Comparison of ENCODE assay signal across 21 cellular contexts in the genomic region with DNA sequence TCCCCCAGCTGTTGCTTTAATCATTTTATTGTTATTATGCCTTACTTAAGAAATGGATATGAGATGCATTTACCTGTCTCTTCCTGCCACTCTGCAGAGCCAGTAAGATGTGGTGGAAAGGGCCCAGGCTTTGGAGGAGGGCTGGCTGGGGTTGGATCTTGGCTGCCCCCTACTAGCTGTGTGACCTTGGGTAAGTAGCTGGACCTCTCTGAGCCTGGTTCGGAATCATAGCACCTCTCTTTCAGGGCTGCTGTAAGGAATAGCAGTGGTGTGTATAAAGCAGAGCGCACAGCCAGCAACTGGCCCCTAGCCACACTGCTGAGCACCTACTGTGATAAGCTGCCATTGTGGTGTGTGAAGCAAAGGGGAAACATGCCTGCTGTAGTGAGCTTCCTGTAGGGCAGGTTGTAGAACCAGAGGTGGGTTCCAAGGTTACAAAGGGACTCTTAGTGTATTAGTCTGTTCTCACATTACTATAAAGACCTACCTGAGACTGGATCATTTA.
"Had no signal": no experiment of that assay in that cellular context is flagged by ENCODE, and none has a peak within 500 bp of the region (broad histone marks: within the 10 kb centered on the region; RNA-seq: fewer than 3 reads in every experiment).

No MANE protein-coding gene starts in this region.

- ATAC-seq: activated CD4-positive, CD25-positive, alpha-beta regulatory T cell treated with anti-CD3 and anti-CD28 coated beads, Interleukin-2, amount 50 U/mL, for 24 hours; activated CD8-positive, alpha-beta T cell treated with anti-CD3 and anti-CD28 coated beads for 36 hours; activated T-cell treated with anti-CD3 and anti-CD28 coated beads, Interleukin-2, amount 50 U/mL, for 72 hours had no signal

- H3K27ac ChIP-seq: brain microvascular endothelial cell, Peyer's patch, RWPE1 had no signal

- H3K4me1 ChIP-seq: Peyer's patch had no signal

- H3K36me3 ChIP-seq: brain microvascular endothelial cell, Peyer's patch had no signal

- H3K27me3 ChIP-seq: brain microvascular endothelial cell, Peyer's patch had no signal

- H3K9me3 ChIP-seq: Peyer's patch had no signal

- H3K4me3 ChIP-seq: Peyer's patch had no signal

- DNase-seq: activated CD4-positive, alpha-beta T cell treated with anti-CD3 and anti-CD28 coated beads for 4 hours; activated CD8-positive, alpha-beta memory T cell treated with anti-CD3 and anti-CD28 coated beads, Interleukin-2, amount 50 U/mL, for 4 hours; activated CD8-positive, alpha-beta T cell treated with anti-CD3 and anti-CD28 coated beads for 36 hours; activated gamma-delta T cell treated with Interleukin-2 at 50 U/mL for 16 hours; activated naive CD4-positive, alpha-beta T cell treated with anti-CD3 and anti-CD28 coated beads, Interleukin-2, amount 10 ng/mL, durations not matched to agents 7 days and 5 days; activated naive CD8-positive, alpha-beta T cell treated with anti-CD3 and anti-CD28 coated beads for 36 hours; activated T-cell treated with anti-CD3 and anti-CD28 coated beads, Interleukin-2, amount 50 U/mL, for 72 hours; brain microvascular endothelial cell; cerebellar nuclear complex; NCI-H1092; NCI-H1417 treated with DMSO at 0.1 percent for 48 hours; NCI-H187; NCI-H2171; NCI-H2227 treated with DMSO at 0.1 percent for 48 hours; NCI-H446 treated with DMSO at 0.1 percent for 48 hours; NCI-H526; NCI-H82; Peyer's patch; SHP77 treated with DMSO at 0.1 percent for 48 hours had no signal
